12 cellular contexts compared by ENCODE assay signal in genomic region chr12:1573960-1574862, GRCh38. TPM values are rescaled to one million over a fixed set of nuclear protein-coding genes. Genes with fewer than 3 reads are reported as not detected.
DNase-seq lines count a peak whose midpoint lies in the region; ATAC-seq and TF ChIP-seq lines count a peak whose summit lies in the region.
"Had no signal": no experiment of that assay in that cellular context is flagged by ENCODE, and none has a peak within 500 bp of the region (broad histone marks: within the 10 kb centered on the region; RNA-seq: fewer than 3 reads in every experiment).

No MANE protein-coding gene starts in this region.

- H3K36me3 Mint-ChIP-seq in activated naive CD8-positive, alpha-beta T cell treated with anti-CD3 and anti-CD28 coated beads, Interleukin-2, amount 50 U/mL, for 24 hours (ENCODE audit: low read depth) = peaks cover 5% of the 10 kb centered on the region
- H3K36me3 Mint-ChIP-seq in activated naive CD8-positive, alpha-beta T cell treated with anti-CD3 and anti-CD28 coated beads for 36 hours = peaks cover 3% of the 10 kb centered on the region

- POLR2A ChIA-PET in Panc1 (lab: Charles Lee) = interaction anchor here (0.6 kb wide), 1 partner anchor 531 kb away, joined by 3 read pairs; no protein-coding TSS in a partner anchor

- H3K27me3 Mint-ChIP-seq in activated naive CD8-positive, alpha-beta T cell treated with anti-CD3 and anti-CD28 coated beads, Interleukin-2, amount 50 U/mL, for 24 hours = peaks cover 2% of the 10 kb centered on the region
- no peaks in the 10 kb centered on the region for H3K27me3 Mint-ChIP-seq in activated naive CD8-positive, alpha-beta T cell treated with anti-CD3 and anti-CD28 coated beads for 36 hours

- 90% methylated on average over 13 of the region's 15 CpGs for WGBS in hepatocyte (ENCODE audit: low lambda C conversion rate, missing lambda C conversion rate)

- no peaks in the 10 kb centered on the region for H3K9me3 ChIP-seq in Panc1 (ENCODE audit: control insufficient read depth, insufficient read depth, low read depth, low read length)
- H3K9me3 ChIP-seq in hepatocyte (ENCODE audit: low read depth) = no peaks in the 10 kb centered on the region
- no peaks in the 10 kb centered on the region for H3K9me3 ChIP-seq in upper lobe of right lung
- H3K9me3 ChIP-seq: tibial nerve had no signal

- in situ Hi-C loops in Panc1 (cut with HindIII; ENCODE audit: low pct_unique_long_range_greater_than_20kb, low sequenced_read_pairs) = no loop called here

- no peak overlapping the region for H3K4me3 Mint-ChIP-seq in activated naive CD8-positive, alpha-beta T cell treated with anti-CD3 and anti-CD28 coated beads, Interleukin-2, amount 50 U/mL, for 24 hours
- no peak overlapping the region for H3K4me3 Mint-ChIP-seq in activated naive CD8-positive, alpha-beta T cell treated with anti-CD3 and anti-CD28 coated beads for 36 hours

- H3K27ac Mint-ChIP-seq in activated naive CD8-positive, alpha-beta T cell treated with anti-CD3 and anti-CD28 coated beads, Interleukin-2, amount 50 U/mL, for 24 hours = no peak overlapping the region
- no peak overlapping the region for H3K27ac Mint-ChIP-seq in activated naive CD8-positive, alpha-beta T cell treated with anti-CD3 and anti-CD28 coated beads for 36 hours

- H3K9me2 ChIP-seq in hepatocyte (replicated peaks; ENCODE audit: insufficient read depth) = no peaks in the 10 kb centered on the region

- no peaks in the 10 kb centered on the region for H3K9me3 Mint-ChIP-seq in activated naive CD8-positive, alpha-beta T cell treated with anti-CD3 and anti-CD28 coated beads, Interleukin-2, amount 50 U/mL, for 24 hours
- H3K9me3 Mint-ChIP-seq in activated naive CD8-positive, alpha-beta T cell treated with anti-CD3 and anti-CD28 coated beads for 36 hours = peaks cover 1% of the 10 kb centered on the region

- peaks cover 31% of the 10 kb centered on the region for H3K4me1 ChIP-seq in Panc1 (ENCODE audit: control insufficient read depth, insufficient read depth, low read length)
- peaks cover 26% of the 10 kb centered on the region for H3K4me1 ChIP-seq in hepatocyte (ENCODE audit: insufficient read depth)
- H3K4me1 ChIP-seq in upper lobe of right lung = peaks cover 14% of the 10 kb centered on the region

- intact Hi-C loops in Panc1 (cut with micrococcal nuclease; ENCODE audit: unreplicated experiment) (loop anchor here (10.0 kb wide), 1 partner anchor 179 kb away; no protein-coding TSS in a partner anchor), upper lobe of right lung (cut with DNase I) (no loop called here)

- H3K36me3 ChIP-seq in Panc1 (ENCODE audit: control insufficient read depth, insufficient read depth, low read length) (no peaks in the 10 kb centered on the region), hepatocyte (replicated peaks; ENCODE audit: insufficient read depth, low read depth) (no peaks in the 10 kb centered on the region), upper lobe of right lung (no peaks in the 10 kb centered on the region)

- H3K27me3 ChIP-seq in Panc1 (ENCODE audit: control insufficient read depth, insufficient read depth, low read length) (no peaks in the 10 kb centered on the region), hepatocyte (no peaks in the 10 kb centered on the region), upper lobe of right lung (no peaks in the 10 kb centered on the region)
- H3K27me3 ChIP-seq: tibial nerve had no signal

- TF ChIP-seq CTCF in Panc1 (IDR thresholded peaks at IDR 0.05) (no peak), hepatocyte (IDR thresholded peaks at IDR 0.05; ENCODE audit: poor library complexity) (no peak), upper lobe of right lung (IDR thresholded peaks at IDR 0.05) (no peak)

- CTCF ChIA-PET in Panc1 (lab: Charles Lee) = interaction anchor here (0.6 to 0.7 kb wide), 2 partner anchors 12 to 295 kb away, joined by 3 to 18 read pairs; no protein-coding TSS in a partner anchor

- H4K20me1 ChIP-seq in hepatocyte (ENCODE audit: insufficient read depth, poor library complexity, severe bottlenecking) = no peaks in the 10 kb centered on the region

- H3K27ac ChIP-seq in Panc1 (ENCODE audit: low read length) = peak overlapping the region; percentile 77
- no peak overlapping the region for H3K27ac ChIP-seq in hepatocyte
- no peak overlapping the region for H3K27ac ChIP-seq in upper lobe of right lung
- H3K27ac ChIP-seq: tibial nerve had no signal

- no peak overlapping the region for H3K4me3 ChIP-seq in Panc1 (ENCODE audit: low read depth in 2 of 2, low read length in 2 of 2)
- H3K4me3 ChIP-seq in hepatocyte = no peak overlapping the region
- H3K4me3 ChIP-seq in upper lobe of right lung = no peak overlapping the region
- H3K4me3 ChIP-seq: tibial nerve had no signal

- H3K79me2 ChIP-seq in hepatocyte = no peaks in the 10 kb centered on the region

- no peak overlapping the region for H3K4me2 ChIP-seq in hepatocyte

- ATAC-seq in activated naive CD8-positive, alpha-beta T cell treated with anti-CD3 and anti-CD28 coated beads, Interleukin-2, amount 50 U/mL, for 24 hours = peak; percentile 24
- ATAC-seq in Panc1 (peak; percentile 54), upper lobe of right lung (peak; percentile 82)

- BruUV-seq in Panc1 (replicated peaks; lab: Mats Ljungman, UMichigan) = no TSS peak

- DNase-seq in activated naive CD8-positive, alpha-beta T cell treated with anti-CD3 and anti-CD28 coated beads, Interleukin-2, amount 50 U/mL, for 24 hours = no peak
- DNase-seq in activated naive CD8-positive, alpha-beta T cell treated with anti-CD3 and anti-CD28 coated beads for 36 hours = no peak
- DNase-seq in Panc1 (ENCODE audit: low read depth, low spot score) (no peak), hepatocyte (ENCODE audit: low spot score) (peak; percentile 38), upper lobe of right lung (no peak), HuH-7.5 (ENCODE audit: low spot score) (no peak), GOT3 (lab: John Stamatoyannopoulos, UW) (no peak)
- no peak for DNase-seq in stimulated activated CD4-positive, alpha-beta T cell treated with anti-CD3 and anti-CD28 coated beads, Interleukin-4, amount 100 ng/mL, for 4 hours
- DNase-seq: dermis blood vessel endothelial cell, NCI-H2081, NCI-H82 had no signal

- H3K4me1 Mint-ChIP-seq in activated naive CD8-positive, alpha-beta T cell treated with anti-CD3 and anti-CD28 coated beads, Interleukin-2, amount 50 U/mL, for 24 hours = peaks cover 2% of the 10 kb centered on the region
- H3K4me1 Mint-ChIP-seq in activated naive CD8-positive, alpha-beta T cell treated with anti-CD3 and anti-CD28 coated beads for 36 hours = peaks cover 9% of the 10 kb centered on the region

- no peak overlapping the region for H2AFZ ChIP-seq in hepatocyte

RNA-seq across cellular contexts. Expression of gene FBXL14, which starts 20.2 kb away (rescaled TPM):
- 10 to 100 TPM; 18.4 to 18.8 TPM for total RNA-seq in activated naive CD8-positive, alpha-beta T cell treated with anti-CD3 and anti-CD28 coated beads for 36 hours
- total RNA-seq in Panc1 (2021; ENCODE audit: unreplicated experiment) (15.1 TPM), hepatocyte (8.6 and 13.5 TPM in 2 replicates), upper lobe of right lung (17.3 TPM)
- 17.2 TPM for polyA plus RNA-seq in Panc1 (2012; ENCODE audit: insufficient read length)
- polyA plus RNA-seq in hepatocyte = 10.7 and 11.7 TPM in 2 replicates

RNA-seq across cellular contexts. Expression of gene WNT5B, which starts 54.8 kb away (rescaled TPM):
- total RNA-seq in activated naive CD8-positive, alpha-beta T cell treated with anti-CD3 and anti-CD28 coated beads for 36 hours = under 1 TPM; 0.08 to 0.19 TPM
- total RNA-seq in Panc1 (2021; ENCODE audit: unreplicated experiment) (36.9 TPM), hepatocyte (16.6 and 19.9 TPM in 2 replicates), upper lobe of right lung (2.3 TPM)
- 34.8 TPM for polyA plus RNA-seq in Panc1 (2012; ENCODE audit: insufficient read length)
- 35.3 and 46.7 TPM in 2 replicates for polyA plus RNA-seq in hepatocyte

Comparison
In these comparisons a context has a peak if more than half of its experiments do, and no peak if none do; other contexts are left out.
1. ATAC-seq: peak in every context shown above with its lines; median percentile 82 in upper lobe of right lung; 54 in Panc1; 24 in activated naive CD8-positive, alpha-beta T cell treated with anti-CD3 and anti-CD28 coated beads, Interleukin-2, amount 50 U/mL, for 24 hours.